Comparison of ENCODE assay signal across 8 cellular contexts in the genomic region with DNA sequence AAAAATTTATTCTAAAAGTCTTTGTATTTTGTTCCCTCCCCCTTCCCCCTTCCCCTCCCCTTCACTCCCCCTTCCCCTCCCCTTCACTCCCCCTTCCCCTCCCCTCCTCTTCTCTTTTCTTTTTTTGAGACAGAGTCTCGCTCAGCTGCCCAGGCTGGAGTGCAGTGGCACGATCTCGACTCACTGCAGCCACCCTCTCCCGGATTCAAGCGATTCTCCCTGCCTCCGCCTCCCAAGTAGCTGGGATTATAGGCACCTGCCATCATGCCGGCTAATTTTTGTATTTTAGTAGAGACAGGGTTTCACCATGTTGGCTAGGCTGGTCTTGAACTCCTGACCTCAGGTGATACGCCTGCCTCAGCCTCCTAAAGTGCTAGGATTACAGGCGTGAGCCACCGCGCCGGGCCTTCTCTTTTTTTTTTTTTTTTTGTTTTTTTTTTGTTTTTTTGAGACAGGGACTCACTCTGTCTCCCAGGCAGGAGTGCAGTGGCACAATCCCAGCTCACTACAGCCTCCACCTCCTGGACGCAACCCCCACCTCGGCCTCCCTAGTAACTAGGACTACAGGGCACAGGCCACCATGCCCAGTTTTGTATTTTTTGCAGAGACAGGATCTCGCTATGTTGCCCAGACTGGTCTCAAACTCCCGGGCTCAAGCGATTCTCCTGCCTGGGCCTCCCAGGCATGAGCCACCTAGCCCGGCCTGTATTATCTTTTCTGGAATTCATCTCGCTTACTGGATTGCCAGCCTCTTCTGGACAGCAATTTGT. TPM values are rescaled to one million over a fixed set of nuclear protein-coding genes. Genes with fewer than 3 reads are reported as not detected.
DNase-seq lines count a peak whose midpoint lies in the region.

No MANE protein-coding gene starts in this region.

- H3K4me1 ChIP-seq in iPS-20b (ENCODE audit: insufficient read depth, low read length) = peaks cover 6% of the 10 kb centered on the region; the same call in 1 of the 2 replicates
- peaks cover 0 to 16% (median 11%) of the 10 kb centered on the region in 5 donors for H3K4me1 ChIP-seq in subcutaneous abdominal adipose tissue (ENCODE audit: control insufficient read depth in 5 of 5, insufficient read depth in 5 of 5, low read length in 5 of 5)

- DNase-seq in activated CD4-positive, alpha-beta T cell treated with anti-CD3 and anti-CD28 coated beads, Interleukin-2, amount 10 ng/mL, durations not matched to agents 7 days and 5 days = no peak
- no peak for DNase-seq in activated CD4-positive, alpha-beta T cell treated with anti-CD3 and anti-CD28 coated beads, Interleukin-2, amount 50 U/mL, for 4 hours
- DNase-seq in activated T-helper 1 cell treated with anti-CD3 and anti-CD28 coated beads, Interleukin-12 subunit alpha, Interleukin-12 subunit beta, Interleukin-2, Interleukin-4 antibody, amounts not matched to agents 30 ng/mL and 10 ng/mL and 1 ng/mL, durations not matched to agents 14 hours and 24 hours and 36 hours (ENCODE audit: low spot score) = no peak
- no peak for DNase-seq in NCI-H187 treated with DMSO at 0.1 percent for 48 hours (lab: John Stamatoyannopoulos, UW)
- no peak for DNase-seq in NK-92 (lab: John Stamatoyannopoulos, UW; ENCODE audit: unreplicated experiment)
- no peak for DNase-seq in DMS79 treated with DMSO at 0.1 percent for 48 hours (lab: John Stamatoyannopoulos, UW)

- no peaks in the 10 kb centered on the region for H3K27me3 ChIP-seq in iPS-20b (ENCODE audit: insufficient read depth, low read length)
- no peaks in the 10 kb centered on the region for H3K27me3 ChIP-seq in subcutaneous abdominal adipose tissue (ENCODE audit: control insufficient read depth in 5 of 5, insufficient read depth in 4 of 5, low read length in 5 of 5)

- CTCF ChIA-PET in activated CD4-positive, alpha-beta T cell treated with anti-CD3 and anti-CD28 coated beads, Interleukin-2, amount 10 ng/mL, durations not matched to agents 7 days and 5 days (lab: Charles Lee) = interaction anchor here (1.0 to 2.6 kb wide), 2 partner anchors 9 to 32 kb away, joined by 3 to 9 read pairs; no protein-coding TSS in a partner anchor

- peak overlapping the region; percentile 91 for H3K4me3 ChIP-seq in iPS-20b (ENCODE audit: low read length)
- peak overlapping the region; percentile 67 to 99 (median 95) for H3K4me3 ChIP-seq in subcutaneous abdominal adipose tissue (ENCODE audit: low read depth in 1 of 5, low read length in 5 of 5)

- H3K9ac ChIP-seq in iPS-20b (ENCODE audit: low read depth, low read length) = no peak overlapping the region
- H3K9ac ChIP-seq in subcutaneous abdominal adipose tissue (ENCODE audit: low read length in 5 of 5) = no peak overlapping the region

- no peak overlapping the region for H3K27ac ChIP-seq in iPS-20b (ENCODE audit: low read length)
- H3K27ac ChIP-seq in subcutaneous abdominal adipose tissue (ENCODE audit: low read depth, low read length) = peak overlapping the region; percentile 98

- H3K36me3 ChIP-seq in iPS-20b (ENCODE audit: insufficient read depth, low read depth, low read length) (no peaks in the 10 kb centered on the region), subcutaneous abdominal adipose tissue (ENCODE audit: control insufficient read depth in 5 of 5, insufficient read depth in 5 of 5, low read length in 5 of 5) (no peaks in the 10 kb centered on the region)

- H3K4me3 Mint-ChIP-seq in activated CD4-positive, alpha-beta T cell treated with anti-CD3 and anti-CD28 coated beads, Interleukin-2, amount 10 ng/mL, durations not matched to agents 7 days and 5 days = peak overlapping the region; percentile 99
- peak overlapping the region; percentile 100 for H3K4me3 Mint-ChIP-seq in activated T-helper 1 cell treated with anti-CD3 and anti-CD28 coated beads, Interleukin-12 subunit alpha, Interleukin-12 subunit beta, Interleukin-2, Interleukin-4 antibody, amounts not matched to agents 30 ng/mL and 10 ng/mL and 1 ng/mL, durations not matched to agents 14 hours and 24 hours and 36 hours

- H3K36me3 Mint-ChIP-seq in activated CD4-positive, alpha-beta T cell treated with anti-CD3 and anti-CD28 coated beads, Interleukin-2, amount 10 ng/mL, durations not matched to agents 7 days and 5 days (ENCODE audit: low read depth) = peaks cover 11% of the 10 kb centered on the region
- H3K36me3 Mint-ChIP-seq in activated T-helper 1 cell treated with anti-CD3 and anti-CD28 coated beads, Interleukin-12 subunit alpha, Interleukin-12 subunit beta, Interleukin-2, Interleukin-4 antibody, amounts not matched to agents 30 ng/mL and 10 ng/mL and 1 ng/mL, durations not matched to agents 14 hours and 24 hours and 36 hours (ENCODE audit: low read depth) = peaks cover 6% of the 10 kb centered on the region

- H3K9me3 Mint-ChIP-seq in activated CD4-positive, alpha-beta T cell treated with anti-CD3 and anti-CD28 coated beads, Interleukin-2, amount 10 ng/mL, durations not matched to agents 7 days and 5 days = no peaks in the 10 kb centered on the region
- no peaks in the 10 kb centered on the region for H3K9me3 Mint-ChIP-seq in activated T-helper 1 cell treated with anti-CD3 and anti-CD28 coated beads, Interleukin-12 subunit alpha, Interleukin-12 subunit beta, Interleukin-2, Interleukin-4 antibody, amounts not matched to agents 30 ng/mL and 10 ng/mL and 1 ng/mL, durations not matched to agents 14 hours and 24 hours and 36 hours

- H3K27me3 Mint-ChIP-seq in activated CD4-positive, alpha-beta T cell treated with anti-CD3 and anti-CD28 coated beads, Interleukin-2, amount 10 ng/mL, durations not matched to agents 7 days and 5 days = no peaks in the 10 kb centered on the region
- H3K27me3 Mint-ChIP-seq in activated T-helper 1 cell treated with anti-CD3 and anti-CD28 coated beads, Interleukin-12 subunit alpha, Interleukin-12 subunit beta, Interleukin-2, Interleukin-4 antibody, amounts not matched to agents 30 ng/mL and 10 ng/mL and 1 ng/mL, durations not matched to agents 14 hours and 24 hours and 36 hours (ENCODE audit: insufficient read depth) = peaks cover 2% of the 10 kb centered on the region

- H3K27ac Mint-ChIP-seq in activated CD4-positive, alpha-beta T cell treated with anti-CD3 and anti-CD28 coated beads, Interleukin-2, amount 10 ng/mL, durations not matched to agents 7 days and 5 days = peak overlapping the region; percentile 100
- H3K27ac Mint-ChIP-seq in activated T-helper 1 cell treated with anti-CD3 and anti-CD28 coated beads, Interleukin-12 subunit alpha, Interleukin-12 subunit beta, Interleukin-2, Interleukin-4 antibody, amounts not matched to agents 30 ng/mL and 10 ng/mL and 1 ng/mL, durations not matched to agents 14 hours and 24 hours and 36 hours = peak overlapping the region; percentile 100

- POLR2A ChIA-PET in activated CD4-positive, alpha-beta T cell treated with anti-CD3 and anti-CD28 coated beads, Interleukin-2, amount 10 ng/mL, durations not matched to agents 7 days and 5 days (lab: Charles Lee) = interaction anchor here (1.0 kb wide), 1 partner anchor 33 kb away, joined by 5 read pairs; a partner anchor contains a TSS

- intact Hi-C loops in activated T-helper 1 cell treated with anti-CD3 and anti-CD28 coated beads, Interleukin-12 subunit alpha, Interleukin-12 subunit beta, Interleukin-2, Interleukin-4 antibody, amounts not matched to agents 30 ng/mL and 10 ng/mL and 1 ng/mL, durations not matched to agents 14 hours and 24 hours and 36 hours (cut with micrococcal nuclease) = loop anchor here (1.0 to 10.0 kb wide), 8 partner anchors 32 to 1891 kb away; a partner anchor contains a TSS

- peaks cover 31% of the 10 kb centered on the region for H3K4me1 Mint-ChIP-seq in activated CD4-positive, alpha-beta T cell treated with anti-CD3 and anti-CD28 coated beads, Interleukin-2, amount 10 ng/mL, durations not matched to agents 7 days and 5 days
- peaks cover 26% of the 10 kb centered on the region for H3K4me1 Mint-ChIP-seq in activated T-helper 1 cell treated with anti-CD3 and anti-CD28 coated beads, Interleukin-12 subunit alpha, Interleukin-12 subunit beta, Interleukin-2, Interleukin-4 antibody, amounts not matched to agents 30 ng/mL and 10 ng/mL and 1 ng/mL, durations not matched to agents 14 hours and 24 hours and 36 hours (ENCODE audit: low read depth)

- no peaks in the 10 kb centered on the region for H3K9me3 ChIP-seq in iPS-20b (ENCODE audit: insufficient read depth, low read depth, low read length)
- H3K9me3 ChIP-seq in subcutaneous abdominal adipose tissue (ENCODE audit: control insufficient read depth in 5 of 5, low read length in 5 of 5) = no peaks in the 10 kb centered on the region

RNA-seq across cellular contexts. Expression of a gene that starts 1.1 kb away (rescaled TPM):
- total RNA-seq in activated CD4-positive, alpha-beta T cell treated with anti-CD3 and anti-CD28 coated beads, Interleukin-2, amount 10 ng/mL, durations not matched to agents 7 days and 5 days = 1 to 10 TPM; 5.7 to 5.9 TPM
- 4.3 and 6.0 TPM in 2 replicates for total RNA-seq in activated T-helper 1 cell treated with anti-CD3 and anti-CD28 coated beads, Interleukin-12 subunit alpha, Interleukin-12 subunit beta, Interleukin-2, Interleukin-4 antibody, amounts not matched to agents 30 ng/mL and 10 ng/mL and 1 ng/mL, durations not matched to agents 14 hours and 24 hours and 36 hours

RNA-seq across cellular contexts. Expression of a gene that starts 32.9 kb away (rescaled TPM):
- 100 to 1,000 TPM in 1 of 2 experiments, 10 to 100 TPM in 1; 84.6 to 116 TPM for total RNA-seq in activated CD4-positive, alpha-beta T cell treated with anti-CD3 and anti-CD28 coated beads, Interleukin-2, amount 10 ng/mL, durations not matched to agents 7 days and 5 days
- 68.5 and 72.5 TPM in 2 replicates for total RNA-seq in activated T-helper 1 cell treated with anti-CD3 and anti-CD28 coated beads, Interleukin-12 subunit alpha, Interleukin-12 subunit beta, Interleukin-2, Interleukin-4 antibody, amounts not matched to agents 30 ng/mL and 10 ng/mL and 1 ng/mL, durations not matched to agents 14 hours and 24 hours and 36 hours
